10 cellular contexts compared by ENCODE assay signal in the genomic region with DNA sequence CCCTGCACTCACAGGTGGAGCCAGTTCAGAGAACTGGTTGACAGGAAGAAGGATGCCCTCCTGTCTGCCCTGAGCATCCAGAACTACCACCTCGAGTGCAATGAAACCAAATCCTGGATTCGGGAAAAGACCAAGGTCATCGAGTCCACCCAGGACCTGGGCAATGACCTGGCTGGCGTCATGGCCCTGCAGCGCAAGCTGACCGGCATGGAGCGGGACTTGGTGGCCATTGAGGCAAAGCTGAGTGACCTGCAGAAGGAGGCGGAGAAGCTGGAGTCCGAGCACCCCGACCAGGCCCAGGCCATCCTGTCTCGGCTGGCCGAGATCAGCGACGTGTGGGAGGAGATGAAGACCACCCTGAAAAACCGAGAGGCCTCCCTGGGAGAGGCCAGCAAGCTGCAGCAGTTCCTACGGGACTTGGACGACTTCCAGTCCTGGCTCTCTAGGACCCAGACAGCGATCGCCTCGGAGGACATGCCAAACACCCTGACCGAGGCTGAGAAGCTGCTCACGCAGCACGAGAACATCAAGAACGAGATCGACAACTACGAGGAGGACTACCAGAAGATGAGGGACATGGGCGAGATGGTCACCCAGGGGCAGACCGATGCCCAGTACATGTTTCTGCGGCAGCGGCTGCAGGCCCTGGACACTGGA.
A peak's percentile ranks its signal among the peaks of the same experiment; 100 is the strongest.
DNase-seq lines count a peak whose midpoint lies in the region; ATAC-seq and TF ChIP-seq lines count a peak whose summit lies in the region.
"Had no signal": no experiment of that assay in that cellular context is flagged by ENCODE, and none has a peak within 500 bp of the region (broad histone marks: within the 10 kb centered on the region; RNA-seq: fewer than 3 reads in every experiment).

No MANE protein-coding gene starts in this region.

- H3K9me1 ChIP-seq in IMR-90 (ENCODE audit: insufficient read depth, low read length), result peaks cover 40% of the 10 kb centered on the region

- H4K91ac ChIP-seq in IMR-90 (ENCODE audit: insufficient read depth, low read depth, low read length), result no peak overlapping the region

- H3K36me3 ChIP-seq in IMR-90 (ENCODE audit: control insufficient read depth, insufficient read depth, low read length) (peaks cover 63% of the 10 kb centered on the region), ascending aorta (peaks cover 61 to 87% of the 10 kb centered on the region in 2 donors), smooth muscle cell (ENCODE audit: low read depth) (peaks cover 18% of the 10 kb centered on the region)

- H3K27ac ChIP-seq in IMR-90 (ENCODE audit: insufficient read depth, low read length) (no peak overlapping the region), ascending aorta (peak overlapping the region; percentile 10 to 20), smooth muscle cell (ENCODE audit: low read depth) (peak overlapping the region; percentile 97)

- ATAC-seq in IMR-90 (ENCODE audit: low read depth) (no peak), left lobe of liver (peak; percentile 22), WTC11 (no peak), GM18858 (IDR thresholded peaks at IDR 0.05; ENCODE audit: unreplicated experiment) (no peak)

- no peak overlapping the region for H2AK5ac ChIP-seq in IMR-90 (ENCODE audit: low read depth, low read length)

- H3K4me2 ChIP-seq in IMR-90 (ENCODE audit: low read depth, low read length), result no peak overlapping the region
- H3K4me2 ChIP-seq in smooth muscle cell, result no peak overlapping the region

- dilution Hi-C loops in IMR-90 (cut with HindIII; ENCODE audit: low sequenced_read_pairs, unreplicated experiment), result no loop called here

- H2BK120ac ChIP-seq in IMR-90 (ENCODE audit: low read depth, low read length), result no peak overlapping the region

- no peak overlapping the region for H2BK5ac ChIP-seq in IMR-90 (ENCODE audit: low read depth, low read length, poor library complexity, severe bottlenecking)

- no peaks in the 10 kb centered on the region for H3K27me3 Mint-ChIP-seq in WTC11 (ENCODE audit: low read depth)

- no peak overlapping the region for H3K56ac ChIP-seq in IMR-90 (ENCODE audit: extremely low read depth, insufficient read depth, low read length)

- 59% methylated on average over 19 of the region's 30 CpGs; no CpG with 5 or more reads in 1 of the 2 experiments for WGBS in IMR-90 (ENCODE audit: extremely low coverage in 2 of 2, insufficient read length in 1 of 2), 2 experiments
- 96% methylated on average over 30 of the region's 30 CpGs for WGBS in smooth muscle cell (ENCODE audit: low lambda C conversion rate)

- H3K9ac ChIP-seq in IMR-90 (ENCODE audit: low read depth, low read length), result no peak overlapping the region
- H3K9ac ChIP-seq in smooth muscle cell (ENCODE audit: low read depth), result no peak overlapping the region

- H3K9me3 ChIP-seq in IMR-90 (ENCODE audit: control insufficient read depth, insufficient read depth, low read length) (no peaks in the 10 kb centered on the region), ascending aorta (no peaks in the 10 kb centered on the region), smooth muscle cell (replicated peaks; ENCODE audit: low read depth) (no peaks in the 10 kb centered on the region)

- no peak overlapping the region for H2BK20ac ChIP-seq in IMR-90 (ENCODE audit: low read depth, low read length)

- H3K4me1 Mint-ChIP-seq in WTC11, result peaks cover 8% of the 10 kb centered on the region

- no peak overlapping the region for H3K27ac Mint-ChIP-seq in WTC11

- no peak overlapping the region for H3K23ac ChIP-seq in IMR-90 (ENCODE audit: low read depth, low read length)

- H4K20me1 ChIP-seq in IMR-90 (ENCODE audit: insufficient read depth, low read length), result no peaks in the 10 kb centered on the region
- H4K20me1 ChIP-seq in smooth muscle cell (ENCODE audit: low read depth), result peaks cover 3% of the 10 kb centered on the region

- H3K4me3 ChIP-seq in IMR-90 (ENCODE audit: insufficient read depth, low read depth, low read length) (no peak overlapping the region), ascending aorta (no peak overlapping the region), smooth muscle cell (no peak overlapping the region)

- H3K4ac ChIP-seq in IMR-90 (ENCODE audit: low read depth, low read length), result no peak overlapping the region

- H3K36me3 Mint-ChIP-seq in WTC11, result peaks cover 86% of the 10 kb centered on the region

- no peak overlapping the region for H4K5ac ChIP-seq in IMR-90 (ENCODE audit: low read depth, low read length)

- TSS peak; percentile 92 for BruUV-seq in IMR-90 (replicated peaks; lab: Mats Ljungman, UMichigan)

- DNase-seq in IMR-90 (no peak), ascending aorta (ENCODE audit: low spot score in 2 of 2) (no peak), left lobe of liver (ENCODE audit: low spot score) (peak; percentile 69), smooth muscle cell (lab: John Stamatoyannopoulos, UW; ENCODE audit: unreplicated experiment) (no peak), WTC11 (ENCODE audit: low spot score) (no peak), AG08395 (ENCODE audit: low spot score) (no peak), islet precursor cell (no peak)
- DNase-seq: amniotic stem cell; effector CD8-positive, alpha-beta T cell had no signal

- H3K4me3 Mint-ChIP-seq in WTC11, result no peak overlapping the region

- no peaks in the 10 kb centered on the region for H3K9me3 Mint-ChIP-seq in WTC11

- intact Hi-C loops in IMR-90 (cut with micrococcal nuclease), result no loop called here
- intact Hi-C loops in ascending aorta (cut with DNase I), result loop anchor here (10.0 kb wide), 1 partner anchor 176 kb away; a partner anchor contains a TSS

- TF ChIP-seq CTCF in IMR-90 (conservative IDR thresholded peaks at IDR 0.05; ENCODE audit: low read depth, low read length), result no peak
- no peak for TF ChIP-seq CTCF in ascending aorta (IDR thresholded peaks at IDR 0.05)
- TF ChIP-seq CTCF in smooth muscle cell (IDR thresholded peaks at IDR 0.05; ENCODE audit: borderline replicate concordance, insufficient read depth, poor library complexity, severe bottlenecking), result no peak
- no peak for TF ChIP-seq CTCF in WTC11 (IDR thresholded peaks at IDR 0.05)

- POLR2A ChIA-PET in IMR-90 (lab: Charles Lee; ENCODE audit: unreplicated experiment) (no interaction called here), WTC11 (lab: Charles Lee) (no interaction called here)

- H3K4me1 ChIP-seq in IMR-90 (ENCODE audit: control insufficient read depth, insufficient read depth, low read length), result peaks cover 17% of the 10 kb centered on the region
- peaks cover 4 to 18% of the 10 kb centered on the region in 2 donors for H3K4me1 ChIP-seq in ascending aorta
- peaks cover 23% of the 10 kb centered on the region for H3K4me1 ChIP-seq in smooth muscle cell (ENCODE audit: low read depth)

- H2AK9ac ChIP-seq in IMR-90 (replicated peaks; ENCODE audit: low read depth, low read length, poor library complexity), result no peak overlapping the region

- no peak overlapping the region for H2BK15ac ChIP-seq in IMR-90 (ENCODE audit: low read depth, low read length)

- peaks cover 40% of the 10 kb centered on the region for H3K79me2 ChIP-seq in smooth muscle cell (ENCODE audit: low read depth)

- H3F3A ChIP-seq in smooth muscle cell (ENCODE audit: low read depth), result peaks cover 37% of the 10 kb centered on the region

- H2AFZ ChIP-seq in IMR-90 (replicated peaks; ENCODE audit: low read length, poor library complexity) (no peak overlapping the region), smooth muscle cell (ENCODE audit: low read depth) (no peak overlapping the region)

- H3K18ac ChIP-seq in IMR-90 (ENCODE audit: low read depth, low read length), result no peak overlapping the region

- no peak for TF ChIP-seq RAD21 in IMR-90 (IDR thresholded peaks at IDR 0.05; ENCODE audit: low read length)

- peaks cover 29 to 75% of the 10 kb centered on the region in 2 experiments; a peak in 3 of 4 replicates for H3K79me1 ChIP-seq in IMR-90 (ENCODE audit: low read depth in 1 of 2, low read length in 2 of 2)

- no peak overlapping the region for H3K14ac ChIP-seq in IMR-90 (replicated peaks; ENCODE audit: low read depth, low read length)

- no peak overlapping the region for H4K8ac ChIP-seq in IMR-90 (ENCODE audit: low read depth in 2 of 2, low read length in 2 of 2)

- in situ Hi-C loops in IMR-90 (cut with MboI; ENCODE audit: low sequenced_read_pairs), result no loop called here

- TF ChIP-seq POLR2A in IMR-90 (IDR thresholded peaks at IDR 0.05; ENCODE audit: low read depth, low read length), result no peak

- H3K27me3 ChIP-seq in IMR-90 (ENCODE audit: control insufficient read depth, insufficient read depth, low read length) (no peaks in the 10 kb centered on the region), ascending aorta (no peaks in the 10 kb centered on the region), smooth muscle cell (ENCODE audit: low read depth) (no peaks in the 10 kb centered on the region)

- CTCF ChIA-PET in IMR-90 (lab: Yijun Ruan, JAX) (interaction anchor here (1.5 kb wide), 1 partner anchor 34 kb away, joined by 4 read pairs; no protein-coding TSS in a partner anchor), WTC11 (lab: Charles Lee) (interaction anchor here (0.5 to 1.0 kb wide), 2 partner anchors 34 to 107 kb away, joined by 3 to 4 read pairs; no protein-coding TSS in a partner anchor)

TF ChIP-seq in IMR-90, 13 proteins besides CTCF, POLR2A, EP300 and RAD21:
- TF ChIP-seq BHLHE40 (IDR thresholded peaks at IDR 0.05; ENCODE audit: low read depth, low read length), result no peak
- TF ChIP-seq CHD1 (IDR thresholded peaks at IDR 0.05; ENCODE audit: low read depth, low read length), result no peak

TF ChIP-seq in WTC11, 78 proteins besides CTCF, POLR2A, EP300 and RAD21 (continues in another document):
- TF ChIP-seq GTF2I (CRISPR knock-in tag; conservative IDR thresholded peaks at IDR 0.05), result no peak
